ENCODE assay signal across 8 cellular contexts in genomic region chr9:15306757-15307522, GRCh38. TPM values are rescaled to one million over a fixed set of nuclear protein-coding genes. Genes with fewer than 3 reads are reported as not detected.
DNase-seq lines count a peak whose midpoint lies in the region; ATAC-seq and TF ChIP-seq lines count a peak whose summit lies in the region.

Gene TTC39B, minus strand, starts transcription at chr9:15307216. Its CDS starts 91 bp downstream, at chr9:15307125.

- no peaks in the 10 kb centered on the region for H3K9me3 ChIP-seq in PC-9 (ENCODE audit: insufficient read depth, low read depth)
- H3K9me3 ChIP-seq in naive thymus-derived CD4-positive, alpha-beta T cell (ENCODE audit: control insufficient read depth in 2 of 3, low read length in 3 of 3) = no peaks in the 10 kb centered on the region

- H3K9me3 Mint-ChIP-seq in activated T-helper 1 cell treated with anti-CD3 and anti-CD28 coated beads, Interleukin-12 subunit alpha, Interleukin-12 subunit beta, Interleukin-2, Interleukin-4 antibody, amounts not matched to agents 30 ng/mL and 10 ng/mL and 1 ng/mL, durations not matched to agents 14 hours and 24 hours and 36 hours = no peaks in the 10 kb centered on the region
- H3K9me3 Mint-ChIP-seq in naive thymus-derived CD4-positive, alpha-beta T cell = no peaks in the 10 kb centered on the region
- no peaks in the 10 kb centered on the region for H3K9me3 Mint-ChIP-seq in stimulated activated memory B cell treated with anti-CD40 and anti-IgM and Interleukin-4, amounts not matched to agents 10 μg/mL and 1 μg/mL and 100 μg/mL, for 72 hours

- intact Hi-C loops in PC-9 (cut with micrococcal nuclease; ENCODE audit: unreplicated experiment) = loop anchor here (5.0 kb wide), 1 partner anchor 115 kb away; the partner anchor contains the start of gene SNAPC3
- intact Hi-C loops in activated T-helper 1 cell treated with anti-CD3 and anti-CD28 coated beads, Interleukin-12 subunit alpha, Interleukin-12 subunit beta, Interleukin-2, Interleukin-4 antibody, amounts not matched to agents 30 ng/mL and 10 ng/mL and 1 ng/mL, durations not matched to agents 14 hours and 24 hours and 36 hours (cut with micrococcal nuclease) = loop anchor here (1.0 kb wide), 4 partner anchors 8 to 245 kb away; partner anchors contain the start of gene SNAPC3
- intact Hi-C loops in naive thymus-derived CD4-positive, alpha-beta T cell (cut with micrococcal nuclease) = loop anchor here (1.0 to 10.0 kb wide), 7 partner anchors 8 to 312 kb away; partner anchors contain the start of genes CCDC171 (in 1 of the 2) and SNAPC3 (in 1 of the 2)

- peak within 1 kb of the TSS; percentile 87 for H3K4me3 ChIP-seq in PC-9
- H3K4me3 ChIP-seq in fibroblast of mammary gland (ENCODE audit: control insufficient read depth, low read depth, low read length) = peak within 1 kb of the TSS; percentile 82
- H3K4me3 ChIP-seq in naive thymus-derived CD4-positive, alpha-beta T cell (ENCODE audit: low read length) = peak within 1 kb of the TSS; percentile 86

- peaks cover 57% of the 10 kb centered on the region for H3K4me1 Mint-ChIP-seq in activated T-helper 1 cell treated with anti-CD3 and anti-CD28 coated beads, Interleukin-12 subunit alpha, Interleukin-12 subunit beta, Interleukin-2, Interleukin-4 antibody, amounts not matched to agents 30 ng/mL and 10 ng/mL and 1 ng/mL, durations not matched to agents 14 hours and 24 hours and 36 hours (ENCODE audit: low read depth)
- peaks cover 37 to 66% (median 61%) of the 10 kb centered on the region in 7 donors for H3K4me1 Mint-ChIP-seq in naive thymus-derived CD4-positive, alpha-beta T cell
- peaks cover 32% of the 10 kb centered on the region for H3K4me1 Mint-ChIP-seq in stimulated activated memory B cell treated with anti-CD40 and anti-IgM and Interleukin-4, amounts not matched to agents 10 μg/mL and 1 μg/mL and 100 μg/mL, for 72 hours

- no TSS peak for BruUV-seq in PC-9 (replicated peaks; lab: Mats Ljungman, UMichigan)

- no peaks in the 10 kb centered on the region for H3K27me3 ChIP-seq in PC-9 (ENCODE audit: insufficient read depth, low read depth)
- no peaks in the 10 kb centered on the region for H3K27me3 ChIP-seq in naive thymus-derived CD4-positive, alpha-beta T cell (ENCODE audit: control insufficient read depth in 2 of 2, insufficient read depth in 2 of 2, low read length in 2 of 2)

- peak within 1 kb of the TSS; percentile 81 for H3K4me2 ChIP-seq in PC-9

- ATAC-seq in GM21528 (IDR thresholded peaks at IDR 0.05; ENCODE audit: low FRiP score, unreplicated experiment) = peak; percentile 94
- peak; percentile 87 for ATAC-seq in naive thymus-derived CD4-positive, alpha-beta T cell
- ATAC-seq in stimulated activated memory B cell treated with anti-CD40 and anti-IgM and Interleukin-4, amounts not matched to agents 10 μg/mL and 1 μg/mL and 100 μg/mL, for 72 hours = peak; percentile 95

- H3K4me3 Mint-ChIP-seq in activated T-helper 1 cell treated with anti-CD3 and anti-CD28 coated beads, Interleukin-12 subunit alpha, Interleukin-12 subunit beta, Interleukin-2, Interleukin-4 antibody, amounts not matched to agents 30 ng/mL and 10 ng/mL and 1 ng/mL, durations not matched to agents 14 hours and 24 hours and 36 hours = peak within 1 kb of the TSS; percentile 98
- H3K4me3 Mint-ChIP-seq in naive thymus-derived CD4-positive, alpha-beta T cell = peak within 1 kb of the TSS; percentile 89 to 99 (median 97)
- peak within 1 kb of the TSS; percentile 100 for H3K4me3 Mint-ChIP-seq in stimulated activated memory B cell treated with anti-CD40 and anti-IgM and Interleukin-4, amounts not matched to agents 10 μg/mL and 1 μg/mL and 100 μg/mL, for 72 hours

- H3K27ac Mint-ChIP-seq in activated T-helper 1 cell treated with anti-CD3 and anti-CD28 coated beads, Interleukin-12 subunit alpha, Interleukin-12 subunit beta, Interleukin-2, Interleukin-4 antibody, amounts not matched to agents 30 ng/mL and 10 ng/mL and 1 ng/mL, durations not matched to agents 14 hours and 24 hours and 36 hours = peak within 1 kb of the TSS; percentile 95
- H3K27ac Mint-ChIP-seq in naive thymus-derived CD4-positive, alpha-beta T cell = peak within 1 kb of the TSS; percentile 84 to 97 (median 95)
- H3K27ac Mint-ChIP-seq in stimulated activated memory B cell treated with anti-CD40 and anti-IgM and Interleukin-4, amounts not matched to agents 10 μg/mL and 1 μg/mL and 100 μg/mL, for 72 hours = peak within 1 kb of the TSS; percentile 91

- peak within 1 kb of the TSS; percentile 92 for H2AFZ ChIP-seq in PC-9

- H4K20me1 ChIP-seq in PC-9 (ENCODE audit: insufficient read depth) = no peaks in the 10 kb centered on the region

- H3F3A ChIP-seq in PC-9 (ENCODE audit: insufficient read depth, low read depth) = 0 out of 2 replicates have a peak, but pooled peaks cover 15% of the 10 kb centered on the region

- H3K36me3 Mint-ChIP-seq in activated T-helper 1 cell treated with anti-CD3 and anti-CD28 coated beads, Interleukin-12 subunit alpha, Interleukin-12 subunit beta, Interleukin-2, Interleukin-4 antibody, amounts not matched to agents 30 ng/mL and 10 ng/mL and 1 ng/mL, durations not matched to agents 14 hours and 24 hours and 36 hours (ENCODE audit: low read depth) = peaks cover 15% of the 10 kb centered on the region
- peaks cover 0 to 15% (median 4%) of the 10 kb centered on the region in 5 donors for H3K36me3 Mint-ChIP-seq in naive thymus-derived CD4-positive, alpha-beta T cell
- no peaks in the 10 kb centered on the region for H3K36me3 Mint-ChIP-seq in stimulated activated memory B cell treated with anti-CD40 and anti-IgM and Interleukin-4, amounts not matched to agents 10 μg/mL and 1 μg/mL and 100 μg/mL, for 72 hours

- H3K27ac ChIP-seq in PC-9 = peak within 1 kb of the TSS; percentile 65
- H3K27ac ChIP-seq in naive thymus-derived CD4-positive, alpha-beta T cell (ENCODE audit: low read depth, low read length) = peak within 1 kb of the TSS; percentile 81

- H3K9me2 ChIP-seq in PC-9 (ENCODE audit: insufficient read depth) = no peaks in the 10 kb centered on the region

- CTCF ChIA-PET in PC-9 (lab: Charles Lee) = interaction anchor here (0.7 kb wide), 2 partner anchors 13 to 32 kb away, joined by 4 read pairs; no protein-coding TSS in a partner anchor
- CTCF ChIA-PET in naive thymus-derived CD4-positive, alpha-beta T cell (lab: Charles Lee) = interaction anchor here (0.9 to 3.1 kb wide), 3 partner anchors 14 to 44 kb away, joined by 3 to 10 read pairs (median 4); no protein-coding TSS in a partner anchor

- POLR2A ChIA-PET in PC-9 (lab: Charles Lee; ENCODE audit: unreplicated experiment) = interaction anchor here (0.6 kb wide), 2 partner anchors 1101 to 1523 kb away, joined by 4 to 13 read pairs; no protein-coding TSS in a partner anchor
- POLR2A ChIA-PET in naive thymus-derived CD4-positive, alpha-beta T cell (lab: Charles Lee) = interaction anchor here (0.8 to 9.3 kb wide), 6 partner anchors 10 to 204 kb away, joined by 3 to 176 read pairs (median 4); partner anchors contain the start of genes PSIP1 and SNAPC3

- no peaks in the 10 kb centered on the region for H3K36me3 ChIP-seq in PC-9 (ENCODE audit: low read depth)
- H3K36me3 ChIP-seq in naive thymus-derived CD4-positive, alpha-beta T cell (ENCODE audit: control insufficient read depth in 2 of 3, insufficient read depth in 3 of 3, low read length in 3 of 3) = peaks cover 0 to 8% (median 0%) of the 10 kb centered on the region in 3 experiments

- H3K79me2 ChIP-seq in PC-9 (ENCODE audit: low read depth) = no peaks in the 10 kb centered on the region

- H3K27me3 Mint-ChIP-seq in activated T-helper 1 cell treated with anti-CD3 and anti-CD28 coated beads, Interleukin-12 subunit alpha, Interleukin-12 subunit beta, Interleukin-2, Interleukin-4 antibody, amounts not matched to agents 30 ng/mL and 10 ng/mL and 1 ng/mL, durations not matched to agents 14 hours and 24 hours and 36 hours (ENCODE audit: insufficient read depth) = no peaks in the 10 kb centered on the region
- no peaks in the 10 kb centered on the region for H3K27me3 Mint-ChIP-seq in naive thymus-derived CD4-positive, alpha-beta T cell
- no peaks in the 10 kb centered on the region for H3K27me3 Mint-ChIP-seq in stimulated activated memory B cell treated with anti-CD40 and anti-IgM and Interleukin-4, amounts not matched to agents 10 μg/mL and 1 μg/mL and 100 μg/mL, for 72 hours

- TF ChIP-seq CTCF in PC-9 (conservative IDR thresholded peaks at IDR 0.05) (no peak), fibroblast of mammary gland (conservative IDR thresholded peaks at IDR 0.05; ENCODE audit: control insufficient read depth, insufficient read depth, low read depth, low read length) (no peak)

- peaks cover 11% of the 10 kb centered on the region for H3K4me1 ChIP-seq in PC-9 (replicated peaks; ENCODE audit: insufficient read depth)
- H3K4me1 ChIP-seq in naive thymus-derived CD4-positive, alpha-beta T cell (ENCODE audit: control insufficient read depth in 2 of 2, insufficient read depth in 2 of 2, low read length in 2 of 2) = peaks cover 25 to 44% of the 10 kb centered on the region in 2 donors

- DNase-seq in DMS114 treated with DMSO at 0.1 percent for 48 hours (lab: John Stamatoyannopoulos, UW; ENCODE audit: unreplicated experiment) (peak; percentile 60), HuH-7 (ENCODE audit: low spot score) (peak; percentile 72), PC-9 (peak; percentile 73 to 92), fibroblast of mammary gland (ENCODE audit: low read depth) (peak; percentile 84)
- DNase-seq in activated T-helper 1 cell treated with anti-CD3 and anti-CD28 coated beads, Interleukin-12 subunit alpha, Interleukin-12 subunit beta, Interleukin-2, Interleukin-4 antibody, amounts not matched to agents 30 ng/mL and 10 ng/mL and 1 ng/mL, durations not matched to agents 14 hours and 24 hours and 36 hours (ENCODE audit: low spot score) = peak; percentile 82
- peak; percentile 34 to 88 (median 53) for DNase-seq in naive thymus-derived CD4-positive, alpha-beta T cell

RNA-seq across cellular contexts. Expression of gene TTC39B, which starts in this region (rescaled TPM):
- total RNA-seq in PC-9 (2021) = 8.7 and 8.8 TPM in 2 replicates
- total RNA-seq in activated T-helper 1 cell treated with anti-CD3 and anti-CD28 coated beads, Interleukin-12 subunit alpha, Interleukin-12 subunit beta, Interleukin-2, Interleukin-4 antibody, amounts not matched to agents 30 ng/mL and 10 ng/mL and 1 ng/mL, durations not matched to agents 14 hours and 24 hours and 36 hours = 23.8 and 26.1 TPM in 2 replicates
- 10 to 100 TPM; 29.1 to 49.3 (median 42.8) TPM for total RNA-seq in naive thymus-derived CD4-positive, alpha-beta T cell
- 10 to 100 TPM; 10.0 to 14.9 TPM for polyA plus RNA-seq in naive thymus-derived CD4-positive, alpha-beta T cell

Comparison
In these comparisons a context has a peak if more than half of its experiments do, and no peak if none do; other contexts are left out.
1. Peak in every context shown above with its lines: DNase-seq, ATAC-seq, H3K4me3 ChIP-seq and H3K27ac ChIP-seq.